In the genomic region with DNA sequence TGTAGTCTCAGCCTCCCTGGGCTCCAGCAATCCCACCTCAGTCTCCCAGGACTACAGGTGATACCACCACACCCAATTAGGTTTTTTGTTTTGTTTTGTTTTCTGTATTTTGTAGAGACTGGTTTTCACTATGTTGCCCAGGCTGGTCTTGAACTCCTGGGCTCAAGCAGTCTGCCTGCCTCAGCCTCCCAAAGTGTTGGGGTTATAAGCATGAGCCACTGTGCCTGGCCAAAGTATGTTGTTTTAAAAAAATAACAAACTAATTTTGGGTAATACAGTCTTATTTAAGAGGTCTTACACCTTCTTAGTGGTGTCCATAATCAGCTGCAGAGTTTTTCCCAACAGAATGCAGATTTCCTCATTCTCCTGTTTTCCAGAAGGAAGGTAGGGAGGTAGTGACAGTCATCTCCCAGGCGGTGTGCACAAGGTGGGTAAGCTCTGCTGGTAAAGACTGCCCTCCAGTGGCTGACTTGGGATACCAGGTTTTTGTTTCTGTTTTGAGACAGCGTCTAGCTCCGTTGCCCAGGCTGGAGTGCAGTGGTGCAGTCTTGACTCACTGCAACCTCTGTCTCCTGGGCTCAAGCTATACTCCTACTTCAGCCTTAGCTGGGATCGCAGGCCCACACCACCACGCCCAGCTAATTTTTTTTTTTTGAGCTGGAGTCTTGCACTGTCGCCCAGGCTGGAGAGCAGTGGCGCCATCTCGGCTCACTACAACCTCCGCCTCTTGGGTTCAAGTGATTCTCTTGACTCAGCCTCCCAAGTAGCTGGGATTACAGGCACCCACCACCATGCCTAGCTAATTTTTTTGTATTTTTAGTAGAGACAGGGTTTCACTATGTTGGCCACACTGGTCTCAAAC, we compare ENCODE assay signal across 1 cellular context.
TF ChIP-seq lines count a peak whose summit lies in the region.

No MANE protein-coding gene starts in this region.

TF ChIP-seq in HCT116, 20 proteins besides CTCF, POLR2A, EP300 and RAD21:
- TF ChIP-seq EZH2phosphoT487 (IDR thresholded peaks at IDR 0.05; ENCODE audit: borderline replicate concordance) (no peak), POLR2AphosphoS5 (IDR thresholded peaks at IDR 0.05; ENCODE audit: low read depth, low read length) (no peak; the same call in 1 of the 2 replicates), SIN3A (IDR thresholded peaks at IDR 0.05; ENCODE audit: low read depth) (no peak), JUND (IDR thresholded peaks at IDR 0.05) (no peak), ZFX (IDR thresholded peaks at IDR 0.05) (no peak)
- TF ChIP-seq, protein P1, sequence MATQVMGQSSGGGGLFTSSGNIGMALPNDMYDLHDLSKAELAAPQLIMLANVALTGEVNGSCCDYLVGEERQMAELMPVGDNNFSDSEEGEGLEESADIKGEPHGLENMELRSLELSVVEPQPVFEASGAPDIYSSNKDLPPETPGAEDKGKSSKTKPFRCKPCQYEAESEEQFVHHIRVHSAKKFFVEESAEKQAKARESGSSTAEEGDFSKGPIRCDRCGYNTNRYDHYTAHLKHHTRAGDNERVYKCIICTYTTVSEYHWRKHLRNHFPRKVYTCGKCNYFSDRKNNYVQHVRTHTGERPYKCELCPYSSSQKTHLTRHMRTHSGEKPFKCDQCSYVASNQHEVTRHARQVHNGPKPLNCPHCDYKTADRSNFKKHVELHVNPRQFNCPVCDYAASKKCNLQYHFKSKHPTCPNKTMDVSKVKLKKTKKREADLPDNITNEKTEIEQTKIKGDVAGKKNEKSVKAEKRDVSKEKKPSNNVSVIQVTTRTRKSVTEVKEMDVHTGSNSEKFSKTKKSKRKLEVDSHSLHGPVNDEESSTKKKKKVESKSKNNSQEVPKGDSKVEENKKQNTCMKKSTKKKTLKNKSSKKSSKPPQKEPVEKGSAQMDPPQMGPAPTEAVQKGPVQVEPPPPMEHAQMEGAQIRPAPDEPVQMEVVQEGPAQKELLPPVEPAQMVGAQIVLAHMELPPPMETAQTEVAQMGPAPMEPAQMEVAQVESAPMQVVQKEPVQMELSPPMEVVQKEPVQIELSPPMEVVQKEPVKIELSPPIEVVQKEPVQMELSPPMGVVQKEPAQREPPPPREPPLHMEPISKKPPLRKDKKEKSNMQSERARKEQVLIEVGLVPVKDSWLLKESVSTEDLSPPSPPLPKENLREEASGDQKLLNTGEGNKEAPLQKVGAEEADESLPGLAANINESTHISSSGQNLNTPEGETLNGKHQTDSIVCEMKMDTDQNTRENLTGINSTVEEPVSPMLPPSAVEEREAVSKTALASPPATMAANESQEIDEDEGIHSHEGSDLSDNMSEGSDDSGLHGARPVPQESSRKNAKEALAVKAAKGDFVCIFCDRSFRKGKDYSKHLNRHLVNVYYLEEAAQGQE (IDR thresholded peaks at IDR 0.05; ENCODE audit: low read depth), result no peak
- TF ChIP-seq, protein P2, sequence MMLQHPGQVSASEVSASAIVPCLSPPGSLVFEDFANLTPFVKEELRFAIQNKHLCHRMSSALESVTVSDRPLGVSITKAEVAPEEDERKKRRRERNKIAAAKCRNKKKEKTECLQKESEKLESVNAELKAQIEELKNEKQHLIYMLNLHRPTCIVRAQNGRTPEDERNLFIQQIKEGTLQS (IDR thresholded peaks at IDR 0.05), result no peak
